In the genomic region with DNA sequence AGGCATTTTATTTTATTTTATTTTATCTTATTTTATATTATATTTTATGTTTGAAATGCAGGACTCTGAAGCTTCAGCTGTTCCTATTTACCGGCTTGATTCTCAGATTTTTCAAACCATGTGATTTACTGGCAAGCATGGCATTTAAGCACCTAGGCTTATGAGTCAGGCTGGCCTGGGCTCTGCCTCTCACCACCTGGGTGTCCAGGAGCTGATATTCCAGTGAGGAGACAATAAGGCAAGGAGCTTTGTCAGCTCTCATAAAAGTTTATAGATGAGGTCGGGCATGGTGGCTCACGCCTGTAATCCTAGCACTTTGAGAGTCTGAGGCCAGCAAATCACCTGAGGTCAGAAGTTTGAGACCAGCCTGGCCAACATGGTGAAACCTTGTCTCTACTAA, we compare ENCODE assay signal across 1 cellular context.
TF ChIP-seq lines count a peak whose summit lies in the region.

No MANE protein-coding gene starts in this region.

TF ChIP-seq in GM23338, 12 proteins besides CTCF, POLR2A, EP300 and RAD21 (continued from another document):
- TF ChIP-seq NANOG (IDR thresholded peaks at IDR 0.05; ENCODE audit: borderline replicate concordance): no peak
- no peak for TF ChIP-seq POLR2AphosphoS5 (IDR thresholded peaks at IDR 0.05; ENCODE audit: low read depth)
